Comparison of ENCODE assay signal across 28 cellular contexts in the genomic region with DNA sequence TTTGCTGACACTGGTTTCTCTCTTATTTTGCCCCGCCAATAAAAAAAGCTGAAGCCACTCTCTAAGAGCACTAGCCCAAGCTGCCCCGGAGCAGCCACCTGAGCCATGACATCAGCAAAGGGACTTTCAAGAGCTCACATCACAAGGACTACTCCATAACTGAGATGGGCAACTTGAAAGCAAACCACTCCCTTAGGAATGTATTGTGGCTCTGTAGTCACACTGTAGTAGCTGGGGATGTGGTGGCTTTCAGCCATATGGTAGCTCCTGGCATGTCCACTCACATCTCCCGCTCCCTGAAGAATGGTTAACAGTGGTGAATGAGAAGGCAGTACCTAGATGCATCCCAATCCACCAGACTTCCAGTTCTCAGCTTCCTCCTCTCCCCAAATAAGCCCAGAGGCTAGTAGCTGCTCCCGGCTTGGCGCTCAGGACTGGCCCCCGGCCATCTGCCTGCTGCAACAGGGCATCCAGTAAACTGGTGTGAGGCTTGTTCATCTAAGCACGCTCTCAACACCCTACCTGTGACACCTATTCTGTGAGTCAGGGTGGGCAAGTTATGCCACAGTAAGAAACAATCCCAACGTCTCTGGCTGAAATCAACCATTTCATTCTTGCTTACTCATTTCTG.
"Had no signal": no experiment of that assay in that cellular context is flagged by ENCODE, and none has a peak within 500 bp of the region (broad histone marks: within the 10 kb centered on the region; RNA-seq: fewer than 3 reads in every experiment).

No MANE protein-coding gene starts in this region.

- H3K27me3 ChIP-seq: adrenal gland, body of pancreas, esophagus squamous epithelium, gastroesophageal sphincter had no signal

- H3K9me3 ChIP-seq: adrenal gland, body of pancreas, esophagus squamous epithelium, gastroesophageal sphincter had no signal

- H3K4me3 ChIP-seq: adrenal gland, body of pancreas, esophagus squamous epithelium, gastroesophageal sphincter had no signal

- H3K4me1 ChIP-seq: adrenal gland, body of pancreas, esophagus squamous epithelium, gastroesophageal sphincter had no signal

- H3K27ac ChIP-seq: adrenal gland, body of pancreas, esophagus squamous epithelium, gastroesophageal sphincter had no signal

- ATAC-seq: activated CD4-positive, alpha-beta T cell treated with anti-CD3 and anti-CD28 coated beads for 36 hours; activated CD8-positive, alpha-beta memory T cell treated with anti-CD3 and anti-CD28 coated beads, Interleukin-2, amount 10 ng/mL, durations not matched to agents 7 days and 5 days; activated CD8-positive, alpha-beta T cell treated with anti-CD3 and anti-CD28 coated beads, Interleukin-2, amount 10 ng/mL, durations not matched to agents 7 days and 5 days; activated naive CD8-positive, alpha-beta T cell treated with anti-CD3 and anti-CD28 coated beads, Interleukin-2, amount 50 U/mL, for 24 hours; body of pancreas; effector memory CD8-positive, alpha-beta T cell; gastroesophageal sphincter had no signal

- DNase-seq: activated CD4-positive, alpha-beta memory T cell treated with anti-CD3 and anti-CD28 coated beads for 36 hours; activated CD4-positive, alpha-beta T cell treated with anti-CD3 and anti-CD28 coated beads for 36 hours; activated CD4-positive, alpha-beta T cell treated with anti-CD3 and anti-CD28 coated beads, Interleukin-2, amount 10 ng/mL, durations not matched to agents 24 days and 14 days; activated CD4-positive, CD25-positive, alpha-beta regulatory T cell; activated CD4-positive, CD25-positive, alpha-beta regulatory T cell treated with anti-CD3 and anti-CD28 coated beads, Interleukin-2, amount 50 U/mL, for 72 hours; activated CD8-positive, alpha-beta memory T cell treated with anti-CD3 and anti-CD28 coated beads, Interleukin-2, amount 10 ng/mL, durations not matched to agents 7 days and 5 days; activated CD8-positive, alpha-beta memory T cell treated with anti-CD3 and anti-CD28 coated beads, Interleukin-2, amount 50 U/mL, for 4 hours; activated CD8-positive, alpha-beta T cell treated with anti-CD3 and anti-CD28 coated beads, Interleukin-2, amount 10 ng/mL, durations not matched to agents 7 days and 5 days; activated effector memory CD4-positive, alpha-beta T cell treated with anti-CD3 and anti-CD28 coated beads, Interleukin-2, amount 50 U/mL, for 16 hours; activated naive CD4-positive, alpha-beta T cell treated with anti-CD3 and anti-CD28 coated beads for 36 hours; activated naive CD8-positive, alpha-beta T cell treated with anti-CD3 and anti-CD28 coated beads for 36 hours; activated naive CD8-positive, alpha-beta T cell treated with anti-CD3 and anti-CD28 coated beads, Interleukin-2, amount 50 U/mL, for 24 hours; activated T-cell treated with anti-CD3 and anti-CD28 coated beads, Interleukin-2, amount 50 U/mL, for 1 hour; activated T-cell treated with anti-CD3 and anti-CD28 coated beads, Interleukin-2, amount 50 U/mL, for 48 hours; adrenal gland; amygdala; aorta; body of pancreas; caudate nucleus; cortex of kidney; dermis blood vessel endothelial cell; effector CD4-positive, alpha-beta T cell; effector memory CD8-positive, alpha-beta T cell; erythroblast; esophagus squamous epithelium; foreskin melanocyte; T-helper 2 cell had no signal

- H3K36me3 ChIP-seq: adrenal gland, esophagus squamous epithelium, gastroesophageal sphincter had no signal
